22 cellular contexts compared by ENCODE assay signal in the genomic region with DNA sequence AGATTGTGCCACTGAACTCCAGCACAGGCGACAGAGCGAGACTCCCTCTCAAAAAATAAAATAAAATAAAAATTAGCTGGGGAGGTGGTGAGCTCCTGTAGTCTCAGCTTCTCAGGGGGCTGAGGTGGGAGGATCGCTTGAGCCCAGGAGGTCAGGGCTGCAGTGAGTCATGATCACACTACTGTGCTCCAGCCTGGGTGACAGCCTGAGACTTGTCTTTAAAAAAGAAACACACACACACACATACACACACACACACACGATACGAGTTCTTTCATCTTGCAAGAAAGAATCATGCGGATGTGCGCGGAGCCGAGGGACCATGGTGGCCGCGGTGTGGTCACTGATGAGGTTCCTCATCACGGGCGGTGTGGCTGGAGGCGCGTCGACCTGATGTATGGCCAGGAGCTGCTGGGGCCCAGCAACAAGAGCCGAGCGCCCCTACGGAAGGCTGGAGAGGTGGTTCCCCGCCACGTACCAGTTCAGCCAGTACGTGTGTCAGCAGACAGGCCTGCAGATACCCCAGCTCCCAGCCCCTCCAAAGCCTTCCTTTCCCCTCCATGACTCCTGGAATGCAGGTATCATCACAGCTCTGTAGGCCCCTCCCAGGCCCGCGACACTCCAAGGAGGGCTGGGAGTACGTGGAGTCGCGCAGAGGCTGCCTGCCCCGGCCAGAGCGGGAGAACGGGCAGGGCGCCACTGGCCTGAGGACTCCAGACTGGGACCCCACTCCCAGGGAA. TPM values are rescaled to one million over a fixed set of nuclear protein-coding genes. Genes with fewer than 3 reads are reported as not detected.
DNase-seq lines count a peak whose midpoint lies in the region; ATAC-seq, FAIRE-seq and TF ChIP-seq lines count a peak whose summit lies in the region.
"Had no signal": no experiment of that assay in that cellular context is flagged by ENCODE, and none has a peak within 500 bp of the region (broad histone marks: within the 10 kb centered on the region; RNA-seq: fewer than 3 reads in every experiment).

No MANE protein-coding gene starts in this region.

- H3K9ac ChIP-seq in kidney (ENCODE audit: low read length in 2 of 2), result no peak overlapping the region
- H3K9ac ChIP-seq: BLaER1 treated with 17β-estradiol and CSF1 and Interleukin-3, amounts not matched to agents 10 nM and 100 nM had no signal

- ATAC-seq in lower lobe of right lung, result no peak
- ATAC-seq: activated CD4-positive, CD25-positive, alpha-beta regulatory T cell treated with anti-CD3 and anti-CD28 coated beads, Interleukin-2, amount 50 U/mL, for 24 hours; effector memory CD8-positive, alpha-beta T cell; left colon had no signal

- TF ChIP-seq EP300 in sigmoid colon (IDR thresholded peaks at IDR 0.05), result peak in 1 of 4 donors; percentile 6

- TF ChIP-seq CTCF in kidney (IDR thresholded peaks at IDR 0.05; ENCODE audit: borderline replicate concordance, extremely low read depth, insufficient read depth) (no peak), sigmoid colon (IDR thresholded peaks at IDR 0.05) (no peak), lower lobe of right lung (IDR thresholded peaks at IDR 0.05) (no peak)

- 92% methylated on average over 31 of the region's 31 CpGs for WGBS in sigmoid colon, 2 donors

- peak; percentile 22 for DNase-seq in EH (ENCODE audit: low read depth)
- DNase-seq in M059J (ENCODE audit: low read depth), result peak; percentile 32
- peak; percentile 62 for DNase-seq in kidney
- no peak for DNase-seq in sigmoid colon
- no peak for DNase-seq in NCI-H2171 (lab: John Stamatoyannopoulos, UW)
- no peak for DNase-seq in NCI-H446 treated with DMSO at 0.1 percent for 48 hours (lab: John Stamatoyannopoulos, UW)
- DNase-seq in lower lobe of right lung, result no peak
- no peak for DNase-seq in foreskin melanocyte
- DNase-seq: ACHN; activated CD4-positive, alpha-beta memory T cell treated with anti-CD3 and anti-CD28 coated beads, Interleukin-2, amount 10 ng/mL, durations not matched to agents 7 days and 5 days; activated effector memory CD4-positive, alpha-beta T cell treated with anti-CD3 and anti-CD28 coated beads, Interleukin-2, amount 50 U/mL, for 16 hours; activated T-cell treated with anti-CD3 and anti-CD28 coated beads for 4 hours; effector memory CD8-positive, alpha-beta T cell; esophagus squamous epithelium; KBM-7; left colon; NCI-H1436 treated with DMSO at 0.1 percent for 48 hours; NCI-H524 treated with DMSO at 0.1 percent for 48 hours; T1000 had no signal

- intact Hi-C loops in kidney (cut with DNase I), result no loop called here
- intact Hi-C loops in sigmoid colon (cut with DNase I), result loop anchor here (5.0 kb wide), 1 partner anchor 112 kb away; no protein-coding TSS in a partner anchor
- intact Hi-C loops in lower lobe of right lung (cut with DNase I), result no loop called here

- H3K4me3 ChIP-seq in kidney (ENCODE audit: low read length in 2 of 2), result no peak overlapping the region
- no peak overlapping the region for H3K4me3 ChIP-seq in sigmoid colon
- H3K4me3 ChIP-seq in lower lobe of right lung, result no peak overlapping the region
- H3K4me3 ChIP-seq: BLaER1 treated with 17β-estradiol and CSF1 and Interleukin-3, amounts not matched to agents 10 nM and 100 nM; esophagus squamous epithelium had no signal

- H3K4me1 ChIP-seq in kidney (ENCODE audit: control insufficient read depth in 1 of 2, insufficient read depth in 1 of 2, low read depth in 1 of 2, low read length in 2 of 2) (no peaks in the 10 kb centered on the region), sigmoid colon (peaks cover 0 to 70% (median 55%) of the 10 kb centered on the region in 4 donors), lower lobe of right lung (peaks cover 8% of the 10 kb centered on the region)

- no peak for FAIRE-seq in kidney (lab: Jason Lieb, UNC)
- FAIRE-seq: D721Med had no signal

- no peaks in the 10 kb centered on the region for H3K9me3 ChIP-seq in kidney (ENCODE audit: control insufficient read depth in 1 of 2, low read length in 2 of 2)
- H3K9me3 ChIP-seq in sigmoid colon, result no peaks in the 10 kb centered on the region
- H3K9me3 ChIP-seq in lower lobe of right lung, result no peaks in the 10 kb centered on the region
- H3K9me3 ChIP-seq: BLaER1 treated with 17β-estradiol and CSF1 and Interleukin-3, amounts not matched to agents 10 nM and 100 nM; esophagus squamous epithelium had no signal

- H3K36me3 ChIP-seq in kidney (ENCODE audit: control insufficient read depth in 1 of 2, insufficient read depth in 2 of 2, low read length in 2 of 2) (no peaks in the 10 kb centered on the region), sigmoid colon (no peaks in the 10 kb centered on the region), lower lobe of right lung (no peaks in the 10 kb centered on the region)

- TF ChIP-seq POLR2A in sigmoid colon (IDR thresholded peaks at IDR 0.05), result no peak

- H3K27me3 ChIP-seq in sigmoid colon (no peaks in the 10 kb centered on the region), lower lobe of right lung (ENCODE audit: low read depth) (no peaks in the 10 kb centered on the region)
- H3K27me3 ChIP-seq: BLaER1 treated with 17β-estradiol and CSF1 and Interleukin-3, amounts not matched to agents 10 nM and 100 nM; esophagus squamous epithelium had no signal

- H3K27ac ChIP-seq in kidney (ENCODE audit: low read depth in 2 of 2, low read length in 2 of 2) (no peak overlapping the region), sigmoid colon (peak overlapping the region; percentile 80 to 93 (median 88)), lower lobe of right lung (no peak overlapping the region)

RNA-seq across cellular contexts. Expression of a gene that starts 20.7 kb away (rescaled TPM):
- 22.6 and 32.8 TPM in 2 replicates for total RNA-seq in M059J (2014; rRNA removed; shearing (Covaris generic))
- total RNA-seq in kidney, result 26.8 TPM
- polyA plus RNA-seq in kidney (ENCODE audit: insufficient read depth, low read depth, low replicate concordance), result 10.2 TPM
- total RNA-seq in sigmoid colon, result 10 to 100 TPM; 50.4 to 75.9 (median 67.1) TPM
- polyA plus RNA-seq in sigmoid colon, result 10 to 100 TPM in 1 of 3 donors, 1 to 10 TPM in 2; 1.4 to 11.5 (median 8.4) TPM
- 42.6 TPM for total RNA-seq in lower lobe of right lung

RNA-seq across cellular contexts. Expression of a gene that starts 38.0 kb away (rescaled TPM):
- 19.2 and 19.5 TPM in 2 replicates for total RNA-seq in M059J (2014; rRNA removed; shearing (Covaris generic))
- 14.6 TPM for total RNA-seq in kidney
- 17.3 TPM for polyA plus RNA-seq in kidney (ENCODE audit: insufficient read depth, low read depth, low replicate concordance)
- total RNA-seq in sigmoid colon, result 10 to 100 TPM in 3 of 4 donors, 1 to 10 TPM in 1; 8.0 to 13.6 (median 11.0) TPM
- polyA plus RNA-seq in sigmoid colon, result 1 to 10 TPM; 6.0 to 9.2 (median 8.1) TPM
- 9.1 TPM for total RNA-seq in lower lobe of right lung

Comparison
In these comparisons a context has a peak if more than half of its experiments do, and no peak if none do; other contexts are left out.
1. DNase-seq: peak in EH (single experiment), M059J (single experiment) and kidney (single experiment); none in sigmoid colon (single experiment), NCI-H2171 (single experiment), NCI-H446 treated with DMSO at 0.1 percent for 48 hours (single experiment), lower lobe of right lung (single experiment) and foreskin melanocyte (single experiment).
2. H3K27ac ChIP-seq: peak in sigmoid colon (4 of 4); none in kidney (0 of 2) and lower lobe of right lung (single experiment).